In the genomic region with DNA sequence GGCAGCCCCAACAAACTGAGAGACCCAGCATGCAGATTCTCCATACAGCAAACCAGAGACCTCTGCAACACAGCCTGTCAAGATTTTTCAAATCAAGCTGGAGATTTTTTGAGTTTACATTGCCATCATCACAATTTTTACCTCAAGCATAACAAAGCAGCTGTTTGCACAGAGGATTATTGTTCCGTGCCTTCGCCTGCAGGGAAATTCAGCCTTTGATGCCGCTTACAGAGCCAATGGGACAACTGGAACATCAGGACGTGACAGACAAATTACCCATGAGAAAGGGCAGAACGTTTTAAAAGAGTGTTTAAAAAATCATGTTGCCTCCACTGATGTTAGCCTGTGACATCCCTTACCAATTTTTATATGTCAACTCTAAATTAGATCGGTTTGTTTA, we compare ENCODE assay signal across 18 cellular contexts.
"Had no signal": no experiment of that assay in that cellular context is flagged by ENCODE, and none has a peak within 500 bp of the region (broad histone marks: within the 10 kb centered on the region; RNA-seq: fewer than 3 reads in every experiment).

No MANE protein-coding gene starts in this region.

- H3K9ac ChIP-seq: parathyroid adenoma had no signal

- H2AFZ ChIP-seq: parathyroid adenoma had no signal

- H3K27ac ChIP-seq: epithelial cell of prostate, esophagus muscularis mucosa, gastroesophageal sphincter, left ventricle myocardium inferior, lower lobe of right lung, parathyroid adenoma, stomach, thoracic aorta, transverse colon had no signal

- H3K27me3 ChIP-seq: esophagus muscularis mucosa, gastroesophageal sphincter, stomach, transverse colon had no signal

- H3K36me3 ChIP-seq: esophagus muscularis mucosa, gastroesophageal sphincter, left ventricle myocardium inferior, lower lobe of right lung, stomach, thoracic aorta, transverse colon had no signal

- H3K9me3 ChIP-seq: esophagus muscularis mucosa, gastroesophageal sphincter, left ventricle myocardium inferior, lower lobe of right lung, stomach, thoracic aorta, transverse colon had no signal

- H3K79me2 ChIP-seq: parathyroid adenoma had no signal

- H3K4me3 ChIP-seq: esophagus muscularis mucosa, gastroesophageal sphincter, left ventricle myocardium inferior, lower lobe of right lung, stomach, thoracic aorta, transverse colon had no signal

- DNase-seq: effector memory CD4-positive, alpha-beta T cell; glutamatergic neuron; islet precursor cell; left ventricle myocardium inferior; lower lobe of right lung; mesenchymal stem cell; naive B cell; stimulated activated CD4-positive, alpha-beta T cell treated with anti-CD3 and anti-CD28 coated beads, Interleukin-2, amount 100 ng/mL, for 24 hours; stimulated activated CD4-positive, alpha-beta T cell treated with anti-CD3 and anti-CD28 coated beads, Interleukin-4, amount 100 ng/mL, for 4 hours; stimulated activated naive CD4-positive, alpha-beta T cell; stomach; substantia nigra; transverse colon had no signal

- H3K4me1 ChIP-seq: esophagus muscularis mucosa, gastroesophageal sphincter, left ventricle myocardium inferior, lower lobe of right lung, parathyroid adenoma, stomach, transverse colon had no signal
